ENCODE assay signal across 8 cellular contexts in the genomic region with DNA sequence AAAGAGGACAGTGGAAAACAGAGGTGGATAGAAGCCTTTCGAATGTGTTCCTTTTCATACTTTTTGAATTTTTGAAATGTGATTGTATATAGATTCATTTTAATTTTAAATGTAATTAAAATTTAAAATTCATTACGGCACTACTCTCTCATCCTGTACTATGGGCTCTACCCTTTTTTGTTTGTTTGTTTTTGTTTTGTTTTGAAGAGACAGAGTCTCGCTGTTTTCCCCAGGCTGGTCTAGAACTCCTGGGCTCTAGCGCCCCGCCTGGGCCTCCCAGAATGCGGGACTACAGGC. TPM values are rescaled to one million over a fixed set of nuclear protein-coding genes. Genes with fewer than 3 reads are reported as not detected.
DNase-seq lines count a peak whose midpoint lies in the region; ATAC-seq, FAIRE-seq and TF ChIP-seq lines count a peak whose summit lies in the region.

No MANE protein-coding gene starts in this region.

- no peaks in the 10 kb centered on the region for H4K20me1 ChIP-seq in astrocyte (ENCODE audit: insufficient read depth, low read length)

- H3K27me3 ChIP-seq in cardiac muscle cell (no peaks in the 10 kb centered on the region), astrocyte (ENCODE audit: insufficient read depth, low read length) (no peaks in the 10 kb centered on the region), liver (ENCODE audit: control insufficient read depth in 4 of 4, insufficient read depth in 4 of 4, low read length in 3 of 4) (no peaks in the 10 kb centered on the region)

- H3K4me1 ChIP-seq in cardiac muscle cell (ENCODE audit: low read depth) (peaks cover 9% of the 10 kb centered on the region), astrocyte (ENCODE audit: insufficient read depth, low read length) (peaks cover 3% of the 10 kb centered on the region), liver (ENCODE audit: control insufficient read depth in 4 of 4, insufficient read depth in 4 of 4, low read length in 3 of 4) (peaks cover 0 to 22% (median 12%) of the 10 kb centered on the region in 4 donors)

- H3K4me1 Mint-ChIP-seq in astrocyte (ENCODE audit: low read depth, unreplicated experiment) (no peaks in the 10 kb centered on the region), type B pancreatic cell (ENCODE audit: unreplicated experiment) (peaks cover 5% of the 10 kb centered on the region)

- DNase-seq in cardiac muscle cell (ENCODE audit: low read depth in 1 of 2, low spot score in 1 of 2) (no peak), cardiac septum (ENCODE audit: low spot score) (no peak), astrocyte (ENCODE audit: low read depth) (no peak), type B pancreatic cell (ENCODE audit: extremely low spot score, unreplicated experiment) (no peak), NCI-H2107 treated with DMSO at 0.1 percent for 48 hours (lab: John Stamatoyannopoulos, UW; ENCODE audit: unreplicated experiment) (no peak)

- TF ChIP-seq CTCF in cardiac muscle cell (IDR thresholded peaks at IDR 0.05; ENCODE audit: low read depth, low read length) (no peak), astrocyte (IDR thresholded peaks at IDR 0.05; ENCODE audit: insufficient read depth, low read depth, low read length) (no peak), liver (IDR thresholded peaks at IDR 0.05; ENCODE audit: low read depth, low read length, missing input control) (no peak), type B pancreatic cell (conservative IDR thresholded peaks at IDR 0.05) (no peak)

- H3K27ac Mint-ChIP-seq in astrocyte (ENCODE audit: unreplicated experiment) (peak overlapping the region; percentile 72), type B pancreatic cell (peak overlapping the region; percentile 98)

- peak overlapping the region; percentile 98 for H2AFZ ChIP-seq in astrocyte (ENCODE audit: low read depth, low read length)

- H3K4me3 Mint-ChIP-seq in astrocyte (ENCODE audit: unreplicated experiment) (peak overlapping the region; percentile 81), type B pancreatic cell (peak overlapping the region; percentile 92)

- peaks cover 12% of the 10 kb centered on the region for H3K27me3 Mint-ChIP-seq in astrocyte (ENCODE audit: low read depth, unreplicated experiment)
- H3K27me3 Mint-ChIP-seq in type B pancreatic cell = no peaks in the 10 kb centered on the region

- TF ChIP-seq RAD21 in liver (IDR thresholded peaks at IDR 0.05) = peak in 1 of 2 donors; percentile 80

- H3K79me2 ChIP-seq in astrocyte (ENCODE audit: insufficient read depth, low read length) = no peaks in the 10 kb centered on the region

- 12% methylated on average over 6 of the region's 6 CpGs for WGBS in liver

- intact Hi-C loops in cardiac septum (cut with DNase I) = loop anchor here (1.0 to 10.0 kb wide), 5 partner anchors 28 to 330 kb away; a partner anchor contains a TSS

- ATAC-seq in GM21367 (IDR thresholded peaks at IDR 0.05; ENCODE audit: unreplicated experiment) (no peak), HG03469 (IDR thresholded peaks at IDR 0.05; ENCODE audit: unreplicated experiment) (no peak)

- H3K4me3 ChIP-seq in cardiac muscle cell = peak overlapping the region; percentile 61
- peak overlapping the region; percentile 64 for H3K4me3 ChIP-seq in astrocyte (ENCODE audit: insufficient read depth, low read depth, low read length)
- H3K4me3 ChIP-seq in liver (ENCODE audit: low read depth in 1 of 3, low read length in 3 of 3) = peak overlapping the region; percentile 68 to 92 (median 81)

- H3K27ac ChIP-seq in cardiac muscle cell (peak overlapping the region; percentile 83), astrocyte (ENCODE audit: low read depth, low read length) (peak overlapping the region; percentile 76), liver (ENCODE audit: low read depth in 1 of 2, low read length in 2 of 2) (peak overlapping the region; percentile 84 to 97)

- no peaks in the 10 kb centered on the region for H3K36me3 ChIP-seq in cardiac muscle cell
- H3K36me3 ChIP-seq in astrocyte (ENCODE audit: insufficient read depth, low read length) = no peaks in the 10 kb centered on the region
- no peaks in the 10 kb centered on the region for H3K36me3 ChIP-seq in liver (ENCODE audit: control insufficient read depth in 4 of 4, insufficient read depth in 3 of 4, low read depth in 1 of 4, low read length in 3 of 4)

- H3K9ac ChIP-seq in astrocyte (ENCODE audit: low read length) (peak overlapping the region; percentile 82), liver (ENCODE audit: low read depth in 1 of 2, low read length in 2 of 2) (peak overlapping the region; percentile 9 to 74)

- H3K9me3 Mint-ChIP-seq in astrocyte (ENCODE audit: unreplicated experiment) = no peaks in the 10 kb centered on the region
- H3K9me3 Mint-ChIP-seq in type B pancreatic cell = no peaks in the 10 kb centered on the region

- H3K36me3 Mint-ChIP-seq in astrocyte (ENCODE audit: low read depth, unreplicated experiment) (no peaks in the 10 kb centered on the region), type B pancreatic cell (no peaks in the 10 kb centered on the region)

- H3K4me2 ChIP-seq in astrocyte (ENCODE audit: low read length) = peak overlapping the region; percentile 92

- H3K9me3 ChIP-seq in cardiac muscle cell (ENCODE audit: low read depth) (no peaks in the 10 kb centered on the region), astrocyte (ENCODE audit: insufficient read depth, low read depth, low read length) (no peaks in the 10 kb centered on the region), liver (ENCODE audit: control insufficient read depth in 4 of 4, low read length in 3 of 4) (no peaks in the 10 kb centered on the region)

- no peak for FAIRE-seq in astrocyte (lab: Jason Lieb, UNC)

TF ChIP-seq in liver, 16 proteins besides CTCF, POLR2A, EP300 and RAD21 (continues in another document):
- TF ChIP-seq NR2F2 (IDR thresholded peaks at IDR 0.05) (no peak), TAF1 (conservative IDR thresholded peaks at IDR 0.05) (no peak), EGR1 (IDR thresholded peaks at IDR 0.05; ENCODE audit: low read depth in 2 of 2) (no peak), FOXA1 (IDR thresholded peaks at IDR 0.05) (no peak), HNF4G (IDR thresholded peaks at IDR 0.05) (no peak), GABPA (IDR thresholded peaks at IDR 0.05 in 1 of 2, conservative IDR thresholded peaks at IDR 0.05 in 1 of 2) (no peak), FOXA2 (IDR thresholded peaks at IDR 0.05) (no peak), YY1 (IDR thresholded peaks at IDR 0.05) (no peak), SP1 (IDR thresholded peaks at IDR 0.05) (peak; percentile 28), HNF4A (conservative IDR thresholded peaks at IDR 0.05) (no peak)
- TF ChIP-seq, protein P1, sequence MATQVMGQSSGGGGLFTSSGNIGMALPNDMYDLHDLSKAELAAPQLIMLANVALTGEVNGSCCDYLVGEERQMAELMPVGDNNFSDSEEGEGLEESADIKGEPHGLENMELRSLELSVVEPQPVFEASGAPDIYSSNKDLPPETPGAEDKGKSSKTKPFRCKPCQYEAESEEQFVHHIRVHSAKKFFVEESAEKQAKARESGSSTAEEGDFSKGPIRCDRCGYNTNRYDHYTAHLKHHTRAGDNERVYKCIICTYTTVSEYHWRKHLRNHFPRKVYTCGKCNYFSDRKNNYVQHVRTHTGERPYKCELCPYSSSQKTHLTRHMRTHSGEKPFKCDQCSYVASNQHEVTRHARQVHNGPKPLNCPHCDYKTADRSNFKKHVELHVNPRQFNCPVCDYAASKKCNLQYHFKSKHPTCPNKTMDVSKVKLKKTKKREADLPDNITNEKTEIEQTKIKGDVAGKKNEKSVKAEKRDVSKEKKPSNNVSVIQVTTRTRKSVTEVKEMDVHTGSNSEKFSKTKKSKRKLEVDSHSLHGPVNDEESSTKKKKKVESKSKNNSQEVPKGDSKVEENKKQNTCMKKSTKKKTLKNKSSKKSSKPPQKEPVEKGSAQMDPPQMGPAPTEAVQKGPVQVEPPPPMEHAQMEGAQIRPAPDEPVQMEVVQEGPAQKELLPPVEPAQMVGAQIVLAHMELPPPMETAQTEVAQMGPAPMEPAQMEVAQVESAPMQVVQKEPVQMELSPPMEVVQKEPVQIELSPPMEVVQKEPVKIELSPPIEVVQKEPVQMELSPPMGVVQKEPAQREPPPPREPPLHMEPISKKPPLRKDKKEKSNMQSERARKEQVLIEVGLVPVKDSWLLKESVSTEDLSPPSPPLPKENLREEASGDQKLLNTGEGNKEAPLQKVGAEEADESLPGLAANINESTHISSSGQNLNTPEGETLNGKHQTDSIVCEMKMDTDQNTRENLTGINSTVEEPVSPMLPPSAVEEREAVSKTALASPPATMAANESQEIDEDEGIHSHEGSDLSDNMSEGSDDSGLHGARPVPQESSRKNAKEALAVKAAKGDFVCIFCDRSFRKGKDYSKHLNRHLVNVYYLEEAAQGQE (IDR thresholded peaks at IDR 0.05) = peak; percentile 25
- TF ChIP-seq, protein P2, sequence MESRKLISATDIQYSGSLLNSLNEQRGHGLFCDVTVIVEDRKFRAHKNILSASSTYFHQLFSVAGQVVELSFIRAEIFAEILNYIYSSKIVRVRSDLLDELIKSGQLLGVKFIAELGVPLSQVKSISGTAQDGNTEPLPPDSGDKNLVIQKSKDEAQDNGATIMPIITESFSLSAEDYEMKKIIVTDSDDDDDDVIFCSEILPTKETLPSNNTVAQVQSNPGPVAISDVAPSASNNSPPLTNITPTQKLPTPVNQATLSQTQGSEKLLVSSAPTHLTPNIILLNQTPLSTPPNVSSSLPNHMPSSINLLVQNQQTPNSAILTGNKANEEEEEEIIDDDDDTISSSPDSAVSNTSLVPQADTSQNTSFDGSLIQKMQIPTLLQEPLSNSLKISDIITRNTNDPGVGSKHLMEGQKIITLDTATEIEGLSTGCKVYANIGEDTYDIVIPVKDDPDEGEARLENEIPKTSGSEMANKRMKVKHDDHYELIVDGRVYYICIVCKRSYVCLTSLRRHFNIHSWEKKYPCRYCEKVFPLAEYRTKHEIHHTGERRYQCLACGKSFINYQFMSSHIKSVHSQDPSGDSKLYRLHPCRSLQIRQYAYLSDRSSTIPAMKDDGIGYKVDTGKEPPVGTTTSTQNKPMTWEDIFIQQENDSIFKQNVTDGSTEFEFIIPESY (IDR thresholded peaks at IDR 0.05) = no peak

RNA-seq across cellular contexts. Expression of a gene that starts 11.9 kb away (rescaled TPM):
- total RNA-seq in cardiac muscle cell = 121 and 131 TPM in 2 replicates
- polyA plus RNA-seq in cardiac muscle cell = 164 and 182 TPM in 2 replicates
- total RNA-seq in cardiac septum = 39.6 TPM
- total RNA-seq in astrocyte = 27.6 and 28.8 TPM in 2 replicates
- total RNA-seq in liver = 10 to 100 TPM; 13.2 to 38.2 TPM
- polyA plus RNA-seq in liver = 10 to 100 TPM; 33.5 to 46.1 TPM
- 25.3 and 40.1 TPM in 2 replicates for total RNA-seq in type B pancreatic cell (ENCODE audit: low replicate concordance)

RNA-seq across cellular contexts. Expression of a gene that starts 48.3 kb away (rescaled TPM):
- total RNA-seq in cardiac muscle cell = 0.83 and 1.5 TPM in 2 replicates
- 2.6 and 2.7 TPM in 2 replicates for polyA plus RNA-seq in cardiac muscle cell
- total RNA-seq in cardiac septum = 77.0 TPM
- total RNA-seq in astrocyte = 5.0 and 6.4 TPM in 2 replicates
- 10 to 100 TPM in 1 of 2 donors, 1 to 10 TPM in 1; 8.7 to 18.7 TPM for total RNA-seq in liver
- 1 to 10 TPM; 3.2 to 9.6 TPM for polyA plus RNA-seq in liver
- total RNA-seq in type B pancreatic cell (ENCODE audit: low replicate concordance) = 22.2 and 25.8 TPM in 2 replicates

RNA-seq across cellular contexts. Expression of a gene that starts 49.8 kb away (rescaled TPM):
- total RNA-seq in cardiac muscle cell = 6.7 and 10.2 TPM in 2 replicates
- 4.5 and 7.9 TPM in 2 replicates for polyA plus RNA-seq in cardiac muscle cell
- 1.0 TPM for total RNA-seq in cardiac septum
- total RNA-seq in astrocyte = 1.6 and 1.9 TPM in 2 replicates
- total RNA-seq in liver = under 1 TPM; 0.09 to 0.17 TPM
- polyA plus RNA-seq in liver = under 1 TPM; 0.06 to 0.12 TPM
- 2.9 TPM in 2 replicates for total RNA-seq in type B pancreatic cell (ENCODE audit: low replicate concordance)
